In the genomic region with DNA sequence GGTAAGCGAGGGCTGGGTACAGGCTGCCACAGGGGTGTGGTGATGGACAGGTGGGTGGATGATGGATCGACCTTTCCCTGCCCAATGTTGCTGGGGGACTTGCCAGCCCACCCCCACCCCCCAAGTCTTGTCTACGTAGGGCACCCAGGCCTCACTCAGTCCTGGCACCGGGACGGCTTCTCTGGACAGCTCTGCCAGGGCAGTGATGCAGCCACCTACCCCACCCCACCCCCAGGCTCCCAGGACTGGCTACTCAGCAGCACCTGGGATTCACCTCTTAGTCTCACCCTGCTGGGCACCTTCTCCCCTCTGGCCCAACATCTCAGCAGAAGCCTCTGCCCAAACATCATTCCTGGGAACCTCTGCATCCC, we compare ENCODE assay signal across 17 cellular contexts. TPM values are rescaled to one million over a fixed set of nuclear protein-coding genes. Genes with fewer than 3 reads are reported as not detected.
DNase-seq lines count a peak whose midpoint lies in the region; ATAC-seq and TF ChIP-seq lines count a peak whose summit lies in the region.
"Had no signal": no experiment of that assay in that cellular context is flagged by ENCODE, and none has a peak within 500 bp of the region (broad histone marks: within the 10 kb centered on the region; RNA-seq: fewer than 3 reads in every experiment).

No MANE protein-coding gene starts in this region.

- no peaks in the 10 kb centered on the region for H3K9me3 ChIP-seq in right atrium auricular region
- no peaks in the 10 kb centered on the region for H3K9me3 ChIP-seq in lower lobe of right lung
- no peaks in the 10 kb centered on the region for H3K9me3 ChIP-seq in stomach

- H3K4me1 ChIP-seq in right atrium auricular region (no peaks in the 10 kb centered on the region), lower lobe of right lung (no peaks in the 10 kb centered on the region), stomach (no peaks in the 10 kb centered on the region)

- H3K27me3 ChIP-seq in right atrium auricular region (no peaks in the 10 kb centered on the region), lower lobe of right lung (ENCODE audit: low read depth) (no peaks in the 10 kb centered on the region), stomach (no peaks in the 10 kb centered on the region)

- WGBS in stomach, 5 donors: 82 to 100% (median 88%) methylated on average over 3 to 5 of the region's 5 CpGs

- no peak overlapping the region for H3K27ac ChIP-seq in right atrium auricular region
- H3K27ac ChIP-seq in lower lobe of right lung: no peak overlapping the region
- H3K27ac ChIP-seq in stomach: no peak overlapping the region
- H3K27ac ChIP-seq: C4-2B, GM23248 had no signal

- H3K36me3 ChIP-seq in right atrium auricular region (no peaks in the 10 kb centered on the region), lower lobe of right lung (peaks cover 16% of the 10 kb centered on the region), stomach (peaks cover 0 to 49% (median 44%) of the 10 kb centered on the region in 4 donors)

- DNase-seq in right atrium auricular region (ENCODE audit: low spot score): peak; percentile 44
- no peak for DNase-seq in left ventricle myocardium superior
- DNase-seq in activated CD8-positive, alpha-beta memory T cell treated with anti-CD3 and anti-CD28 coated beads, Interleukin-2, amount 50 U/mL, for 48 hours: peak; percentile 37
- DNase-seq in lower lobe of right lung: peak; percentile 32
- peak; percentile 16 for DNase-seq in stomach
- DNase-seq in hippocampal formation (lab: John Stamatoyannopoulos, UW): no peak
- DNase-seq in DMS53 (lab: John Stamatoyannopoulos, UW): no peak
- DNase-seq: DMS 273 treated with DMSO at 0.1 percent for 48 hours, GM23248, MV-4-11, NCI-H1417 treated with DMSO at 0.1 percent for 48 hours, NCI-H2029, NCI-H2171 treated with DMSO at 0.1 percent for 48 hours, NCI-H774, RPMI8226 had no signal

- no peak for TF ChIP-seq POLR2A in stomach (IDR thresholded peaks at IDR 0.05)

- no peak for TF ChIP-seq EP300 in stomach (IDR thresholded peaks at IDR 0.05)

- intact Hi-C loops in left ventricle myocardium superior (cut with micrococcal nuclease) (no loop called here), lower lobe of right lung (cut with DNase I) (no loop called here), stomach (cut with DNase I; ENCODE audit: low total_unique reads) (loop anchor here (10.0 kb wide), 1 partner anchor 203 kb away; no protein-coding TSS in a partner anchor)

- TF ChIP-seq CTCF in right atrium auricular region (IDR thresholded peaks at IDR 0.05) (no peak), lower lobe of right lung (IDR thresholded peaks at IDR 0.05) (no peak), stomach (IDR thresholded peaks at IDR 0.05) (no peak)

- H3K4me3 ChIP-seq in right atrium auricular region: no peak overlapping the region
- H3K4me3 ChIP-seq in lower lobe of right lung: no peak overlapping the region
- H3K4me3 ChIP-seq in stomach: no peak overlapping the region
- H3K4me3 ChIP-seq: GM23248 had no signal

- ATAC-seq in left ventricle myocardium superior (no peak), lower lobe of right lung (no peak), GM18868 (IDR thresholded peaks at IDR 0.05; ENCODE audit: unreplicated experiment) (no peak)

RNA-seq across cellular contexts. Expression of a gene that starts 55.7 kb away (rescaled TPM):
- total RNA-seq in right atrium auricular region: 1 to 10 TPM; 3.7 to 7.9 TPM
- total RNA-seq in left ventricle myocardium superior: 5.1 TPM
- 29.3 TPM for total RNA-seq in lower lobe of right lung
- total RNA-seq in stomach: 10 to 100 TPM in 4 of 5 donors, 1 to 10 TPM in 1; 8.3 to 79.4 (median 20.4) TPM
- polyA plus RNA-seq in stomach: 1 to 10 TPM; 3.1 to 8.4 (median 5.8) TPM

RNA-seq across cellular contexts. Expression of a gene that starts 58.1 kb away (rescaled TPM):
- total RNA-seq in right atrium auricular region (10 to 100 TPM; 12.0 to 17.5 TPM), left ventricle myocardium superior (13.2 TPM), lower lobe of right lung (5.7 TPM), stomach (10 to 100 TPM in 1 of 5 donors, 1 to 10 TPM in 4; 1.3 to 71.5 (median 2.2) TPM)
- polyA plus RNA-seq in stomach: 1 to 10 TPM; 2.7 to 7.0 (median 6.7) TPM

Comparison
In these comparisons a context has a peak if more than half of its experiments do, and no peak if none do; other contexts are left out.
1. DNase-seq: peak in right atrium auricular region (single experiment), activated CD8-positive, alpha-beta memory T cell treated with anti-CD3 and anti-CD28 coated beads, Interleukin-2, amount 50 U/mL, for 48 hours (single experiment), lower lobe of right lung (single experiment) and stomach (single experiment); none in left ventricle myocardium superior (single experiment), hippocampal formation (0 of 2) and DMS53 (single experiment).